ENCODE assay signal across 25 cellular contexts in the genomic region with DNA sequence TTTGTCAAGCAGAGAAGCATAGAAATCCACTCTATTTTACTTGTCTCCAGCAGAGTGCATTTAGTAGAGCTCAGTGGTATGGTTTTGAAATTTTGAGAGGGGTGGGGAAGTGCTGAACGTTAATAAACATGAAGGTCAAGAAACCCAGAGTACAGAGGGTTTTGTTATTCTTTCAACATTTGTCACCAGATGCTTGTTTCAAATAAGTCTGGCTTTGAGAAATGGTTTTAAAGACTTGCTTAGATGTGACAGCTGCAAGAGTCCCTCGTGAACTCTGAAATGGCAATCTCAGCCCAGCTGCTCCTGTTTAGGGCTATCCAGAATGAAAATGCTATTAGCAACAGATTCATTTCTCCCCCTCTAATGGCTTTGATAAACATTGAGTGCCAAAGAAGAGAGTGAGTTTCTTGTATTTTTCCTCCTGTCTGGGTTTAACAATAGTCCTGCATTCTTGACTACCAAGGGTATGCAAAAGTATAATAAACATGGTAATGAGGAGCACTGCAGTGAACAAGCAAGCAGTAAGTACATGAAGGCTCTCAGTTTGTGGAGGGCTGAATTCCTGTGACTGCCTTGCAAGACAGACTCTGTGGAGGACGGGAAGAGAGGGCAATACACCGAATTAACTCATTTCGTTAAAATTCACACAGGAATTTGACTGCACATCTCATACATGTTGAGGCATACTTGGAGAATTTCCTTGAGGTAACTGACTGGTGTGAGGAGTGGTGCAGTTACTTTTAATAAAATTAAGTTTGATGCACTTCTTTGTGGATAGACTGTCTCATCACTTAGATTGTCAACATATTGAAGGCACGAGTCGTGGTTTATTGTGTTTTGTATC.
DNase-seq lines count a peak whose midpoint lies in the region; ATAC-seq and TF ChIP-seq lines count a peak whose summit lies in the region.
"Had no signal": no experiment of that assay in that cellular context is flagged by ENCODE, and none has a peak within 500 bp of the region (broad histone marks: within the 10 kb centered on the region; RNA-seq: fewer than 3 reads in every experiment).

No MANE protein-coding gene starts in this region.

- peaks cover 5% of the 10 kb centered on the region for H3K27me3 Mint-ChIP-seq in glutamatergic neuron (ENCODE audit: unreplicated experiment)
- H3K27me3 Mint-ChIP-seq: stimulated activated memory B cell treated with anti-CD40 and anti-IgM and Interleukin-4, amounts not matched to agents 10 μg/mL and 1 μg/mL and 100 μg/mL, for 72 hours; type B pancreatic cell had no signal

- peak overlapping the region; percentile 71 for H3K4me3 Mint-ChIP-seq in glutamatergic neuron (ENCODE audit: unreplicated experiment)
- H3K4me3 Mint-ChIP-seq: activated CD8-positive, alpha-beta T cell treated with anti-CD3 and anti-CD28 coated beads, Interleukin-2, amount 10 ng/mL, durations not matched to agents 7 days and 5 days; activated naive CD4-positive, alpha-beta T cell treated with anti-CD3 and anti-CD28 coated beads, Interleukin-2, amount 50 U/mL, for 24 hours; immature natural killer cell; stimulated activated memory B cell treated with anti-CD40 and anti-IgM and Interleukin-4, amounts not matched to agents 10 μg/mL and 1 μg/mL and 100 μg/mL, for 72 hours; type B pancreatic cell had no signal

- no peak for TF ChIP-seq CTCF in glutamatergic neuron (IDR thresholded peaks at IDR 0.05; ENCODE audit: partially characterized antibody, unreplicated experiment)

- ATAC-seq in GM21529 (IDR thresholded peaks at IDR 0.05; ENCODE audit: unreplicated experiment), result no peak
- no peak for ATAC-seq in HG03457 (IDR thresholded peaks at IDR 0.05; ENCODE audit: unreplicated experiment)
- ATAC-seq: activated CD8-positive, alpha-beta T cell treated with anti-CD3 and anti-CD28 coated beads, Interleukin-2, amount 10 ng/mL, durations not matched to agents 7 days and 5 days; left lobe of liver; psoas muscle; stimulated activated memory B cell treated with anti-CD40 and anti-IgM and Interleukin-4, amounts not matched to agents 10 μg/mL and 1 μg/mL and 100 μg/mL, for 72 hours had no signal

- peaks cover 34% of the 10 kb centered on the region for H3K4me1 Mint-ChIP-seq in glutamatergic neuron (ENCODE audit: low read depth, unreplicated experiment)
- H3K4me1 Mint-ChIP-seq: activated naive CD4-positive, alpha-beta T cell treated with anti-CD3 and anti-CD28 coated beads, Interleukin-2, amount 50 U/mL, for 24 hours; immature natural killer cell; stimulated activated memory B cell treated with anti-CD40 and anti-IgM and Interleukin-4, amounts not matched to agents 10 μg/mL and 1 μg/mL and 100 μg/mL, for 72 hours had no signal

- H3K36me3 Mint-ChIP-seq in glutamatergic neuron (ENCODE audit: unreplicated experiment), result peaks cover 10% of the 10 kb centered on the region
- H3K36me3 Mint-ChIP-seq: activated naive CD4-positive, alpha-beta T cell treated with anti-CD3 and anti-CD28 coated beads, Interleukin-2, amount 50 U/mL, for 24 hours; immature natural killer cell; stimulated activated memory B cell treated with anti-CD40 and anti-IgM and Interleukin-4, amounts not matched to agents 10 μg/mL and 1 μg/mL and 100 μg/mL, for 72 hours; type B pancreatic cell had no signal

- DNase-seq in NCI-H2171 (lab: John Stamatoyannopoulos, UW) (peak; percentile 45), SK-N-DZ (ENCODE audit: low spot score) (peak; percentile 32), glutamatergic neuron (peak; percentile 36), retina (peak; percentile 57)
- no peak for DNase-seq in stimulated activated CD4-positive, alpha-beta T cell treated with anti-CD3 and anti-CD28 coated beads, Interleukin-2, amount 100 ng/mL, for 48 hours
- DNase-seq: activated CD8-positive, alpha-beta T cell treated with anti-CD3 and anti-CD28 coated beads, Interleukin-2, amount 10 ng/mL, durations not matched to agents 7 days and 5 days; amniotic stem cell; GDM1; hypothalamus; immature natural killer cell; Kasumi-1; mesendoderm; NCI-H146; NCI-H510A; nucleus accumbens; psoas muscle; SHP77 treated with DMSO at 0.1 percent for 48 hours; substantia nigra had no signal

- peaks cover 10% of the 10 kb centered on the region for H3K9me3 Mint-ChIP-seq in glutamatergic neuron (ENCODE audit: unreplicated experiment)
- H3K9me3 Mint-ChIP-seq: activated T-helper 2 cell treated with anti-CD3 and anti-CD28 coated beads, Interferon-gamma antibody, Interleukin-2, Interleukin-4, amounts not matched to agents 10 μg/mL and 5 μg/mL and 100 μg/mL, durations not matched to agents 14 hours and 24 hours and 36 hours; type B pancreatic cell had no signal

- peak overlapping the region; percentile 93 for H3K27ac Mint-ChIP-seq in glutamatergic neuron (ENCODE audit: unreplicated experiment)
- H3K27ac Mint-ChIP-seq: activated CD8-positive, alpha-beta T cell treated with anti-CD3 and anti-CD28 coated beads, Interleukin-2, amount 10 ng/mL, durations not matched to agents 7 days and 5 days; activated naive CD4-positive, alpha-beta T cell treated with anti-CD3 and anti-CD28 coated beads, Interleukin-2, amount 50 U/mL, for 24 hours; activated T-helper 2 cell treated with anti-CD3 and anti-CD28 coated beads, Interferon-gamma antibody, Interleukin-2, Interleukin-4, amounts not matched to agents 10 μg/mL and 5 μg/mL and 100 μg/mL, durations not matched to agents 14 hours and 24 hours and 36 hours; immature natural killer cell; stimulated activated memory B cell treated with anti-CD40 and anti-IgM and Interleukin-4, amounts not matched to agents 10 μg/mL and 1 μg/mL and 100 μg/mL, for 72 hours; type B pancreatic cell had no signal

Comparison
In these comparisons a context has a peak if more than half of its experiments do, and no peak if none do; other contexts are left out.
1. DNase-seq: peak in NCI-H2171 (single experiment), SK-N-DZ (single experiment), glutamatergic neuron (single experiment) and retina (single experiment); none in stimulated activated CD4-positive, alpha-beta T cell treated with anti-CD3 and anti-CD28 coated beads, Interleukin-2, amount 100 ng/mL, for 48 hours (0 of 2).